8 cellular contexts compared by ENCODE assay signal in the genomic region with DNA sequence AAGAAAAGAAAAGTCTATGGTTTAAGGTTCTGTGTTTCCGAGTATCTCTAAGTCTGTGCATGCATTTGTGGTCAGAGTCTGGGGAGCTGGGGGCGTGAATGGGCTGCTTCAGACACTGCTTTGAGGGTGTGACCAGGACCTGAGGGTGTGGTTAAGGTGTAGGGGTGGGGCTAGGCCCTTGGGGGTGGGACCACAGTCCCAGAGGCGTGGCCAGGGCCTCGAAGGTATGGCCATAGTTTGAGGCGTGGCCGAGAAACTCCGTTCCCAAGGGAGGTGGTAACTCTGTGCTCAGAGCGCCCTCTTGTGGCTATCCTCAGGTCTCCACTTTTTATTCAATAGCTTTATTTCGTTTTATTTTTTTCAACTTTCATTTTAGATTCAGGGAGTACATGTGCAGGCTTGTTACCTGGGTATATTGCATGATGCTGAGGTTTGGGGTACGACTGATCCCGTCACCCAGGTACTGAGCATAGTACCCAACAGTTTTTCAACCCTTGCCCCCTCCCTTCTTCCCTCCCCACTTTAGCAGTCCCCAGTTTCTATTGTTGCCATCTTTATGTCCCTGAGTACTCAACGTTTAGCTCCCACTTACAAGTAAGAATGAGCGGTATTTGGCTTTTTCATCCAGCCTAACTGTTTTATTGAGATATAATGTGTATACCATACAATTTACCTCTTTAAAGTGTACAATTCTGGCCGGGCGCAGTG. TPM values are rescaled to one million over a fixed set of nuclear protein-coding genes. Genes with fewer than 3 reads are reported as not detected.
DNase-seq lines count a peak whose midpoint lies in the region; TF ChIP-seq lines count a peak whose summit lies in the region.

No MANE protein-coding gene starts in this region.

- H3K27ac ChIP-seq in MM.1S (ENCODE audit: low read length) (peak overlapping the region; percentile 10; the same call in 1 of the 2 replicates), suprapubic skin (no peak overlapping the region)

- peak overlapping the region; percentile 37; the same call in 1 of the 2 replicates for H3K4me3 ChIP-seq in MM.1S (ENCODE audit: low read length)
- H3K4me3 ChIP-seq in suprapubic skin = no peak overlapping the region

- no peaks in the 10 kb centered on the region for H3K9me3 ChIP-seq in MM.1S (replicated peaks; ENCODE audit: insufficient read depth, low read length)
- H3K9me3 ChIP-seq in suprapubic skin = no peaks in the 10 kb centered on the region

- H3K4me1 Mint-ChIP-seq in activated T-helper 2 cell treated with anti-CD3 and anti-CD28 coated beads, Interferon-gamma antibody, Interleukin-2, Interleukin-4, amounts not matched to agents 10 μg/mL and 5 μg/mL and 100 μg/mL, durations not matched to agents 14 hours and 24 hours and 36 hours (ENCODE audit: low read depth) = peaks cover 27% of the 10 kb centered on the region

- TF ChIP-seq POLR2A in Raji (IDR thresholded peaks at IDR 0.05; ENCODE audit: insufficient read depth, low read depth, low read length) (0 out of 2 replicates have a peak, but pooled peaks have one; percentile 13), suprapubic skin (IDR thresholded peaks at IDR 0.05) (no peak)

- H3K9me3 Mint-ChIP-seq in activated T-helper 2 cell treated with anti-CD3 and anti-CD28 coated beads, Interferon-gamma antibody, Interleukin-2, Interleukin-4, amounts not matched to agents 10 μg/mL and 5 μg/mL and 100 μg/mL, durations not matched to agents 14 hours and 24 hours and 36 hours = no peaks in the 10 kb centered on the region

- peaks cover 8% of the 10 kb centered on the region; the same call in 1 of the 2 replicates for H3F3A ChIP-seq in MM.1S (ENCODE audit: insufficient read depth, low read length)

- H3K27me3 ChIP-seq in MM.1S (replicated peaks; ENCODE audit: insufficient read depth, low read length) (peaks cover 10% of the 10 kb centered on the region), suprapubic skin (no peaks in the 10 kb centered on the region)

- peak overlapping the region; percentile 0 for H3K4me3 Mint-ChIP-seq in activated T-helper 2 cell treated with anti-CD3 and anti-CD28 coated beads, Interferon-gamma antibody, Interleukin-2, Interleukin-4, amounts not matched to agents 10 μg/mL and 5 μg/mL and 100 μg/mL, durations not matched to agents 14 hours and 24 hours and 36 hours (ENCODE audit: low read depth)

- DNase-seq in G401 (ENCODE audit: low spot score) (peak; percentile 66), HCEC 1CT (peak; percentile 89), MM.1S (peak; percentile 98), fibroblast of the conjunctiva (ENCODE audit: low read depth) (peak; percentile 90), non-pigmented ciliary epithelial cell (ENCODE audit: low read depth) (peak; percentile 81), suprapubic skin (ENCODE audit: low spot score in 2 of 2) (peak; percentile 96 to 97)
- DNase-seq in activated T-helper 2 cell treated with anti-CD3 and anti-CD28 coated beads, Interferon-gamma antibody, Interleukin-2, Interleukin-4, amounts not matched to agents 10 μg/mL and 5 μg/mL and 100 μg/mL, durations not matched to agents 14 hours and 24 hours and 36 hours (ENCODE audit: low spot score) = peak; percentile 95

- H3K4me1 ChIP-seq in MM.1S (ENCODE audit: low read length) = peaks cover 10% of the 10 kb centered on the region; the same call in 1 of the 2 replicates
- H3K4me1 ChIP-seq in suprapubic skin = peaks cover 26% of the 10 kb centered on the region

- 17% methylated on average over 15 of the region's 15 CpGs for WGBS in suprapubic skin

- TF ChIP-seq EP300 in suprapubic skin (IDR thresholded peaks at IDR 0.05) = no peak

- H3K36me3 Mint-ChIP-seq in activated T-helper 2 cell treated with anti-CD3 and anti-CD28 coated beads, Interferon-gamma antibody, Interleukin-2, Interleukin-4, amounts not matched to agents 10 μg/mL and 5 μg/mL and 100 μg/mL, durations not matched to agents 14 hours and 24 hours and 36 hours (ENCODE audit: low read depth) = no peaks in the 10 kb centered on the region

- no peaks in the 10 kb centered on the region for H4K20me1 ChIP-seq in MM.1S (ENCODE audit: insufficient read depth, low read length)

- no peaks in the 10 kb centered on the region for H3K27me3 Mint-ChIP-seq in activated T-helper 2 cell treated with anti-CD3 and anti-CD28 coated beads, Interferon-gamma antibody, Interleukin-2, Interleukin-4, amounts not matched to agents 10 μg/mL and 5 μg/mL and 100 μg/mL, durations not matched to agents 14 hours and 24 hours and 36 hours (ENCODE audit: low read depth)

- no peaks in the 10 kb centered on the region for H3K36me3 ChIP-seq in MM.1S (replicated peaks; ENCODE audit: insufficient read depth, low read length)
- H3K36me3 ChIP-seq in suprapubic skin = no peaks in the 10 kb centered on the region

- no peaks in the 10 kb centered on the region for H3K9me2 ChIP-seq in MM.1S (replicated peaks; ENCODE audit: insufficient read depth, low read length)

- in situ Hi-C loops in G401 (cut with HindIII; ENCODE audit: low sequenced_read_pairs) = no loop called here

- no peaks in the 10 kb centered on the region for H3K79me2 ChIP-seq in MM.1S (ENCODE audit: low read length)

- intact Hi-C loops in activated T-helper 2 cell treated with anti-CD3 and anti-CD28 coated beads, Interferon-gamma antibody, Interleukin-2, Interleukin-4, amounts not matched to agents 10 μg/mL and 5 μg/mL and 100 μg/mL, durations not matched to agents 14 hours and 24 hours and 36 hours (cut with micrococcal nuclease) = loop anchor here (1.0 kb wide), 5 partner anchors 17 to 116 kb away; no protein-coding TSS in a partner anchor

- peak; percentile 71 for TF ChIP-seq CTCF in MM.1S (IDR thresholded peaks at IDR 0.05; ENCODE audit: low read length)
- TF ChIP-seq CTCF in suprapubic skin (IDR thresholded peaks at IDR 0.05) = peak; percentile 68 to 93

- H3K9ac ChIP-seq in MM.1S (ENCODE audit: low read length) = no peak overlapping the region; the same call in 1 of the 2 replicates

- H3K4me2 ChIP-seq in MM.1S (ENCODE audit: low read depth, low read length) = peak overlapping the region; percentile 75; the same call in 1 of the 2 replicates

- H3K27ac Mint-ChIP-seq in activated T-helper 2 cell treated with anti-CD3 and anti-CD28 coated beads, Interferon-gamma antibody, Interleukin-2, Interleukin-4, amounts not matched to agents 10 μg/mL and 5 μg/mL and 100 μg/mL, durations not matched to agents 14 hours and 24 hours and 36 hours = peak overlapping the region; percentile 5

- H2AFZ ChIP-seq in MM.1S (ENCODE audit: low read length) = peak overlapping the region; percentile 82; the same call in 1 of the 2 replicates

RNA-seq across cellular contexts. Expression of gene CBLC, which starts 7.0 kb away (rescaled TPM):
- not detected in 2 replicates for total RNA-seq in G401 (2014; rRNA removed; shearing (Covaris generic))
- not detected in 2 replicates for total RNA-seq in activated T-helper 2 cell treated with anti-CD3 and anti-CD28 coated beads, Interferon-gamma antibody, Interleukin-2, Interleukin-4, amounts not matched to agents 10 μg/mL and 5 μg/mL and 100 μg/mL, durations not matched to agents 14 hours and 24 hours and 36 hours
- total RNA-seq in suprapubic skin = 10 to 100 TPM; 60.4 to 94.4 (median 65.7) TPM

RNA-seq across cellular contexts. Expression of gene BCL3, which starts 22.2 kb away (rescaled TPM):
- 6.6 and 9.1 TPM in 2 replicates for total RNA-seq in G401 (2014; rRNA removed; shearing (Covaris generic))
- 83.5 and 85.2 TPM in 2 replicates for total RNA-seq in activated T-helper 2 cell treated with anti-CD3 and anti-CD28 coated beads, Interferon-gamma antibody, Interleukin-2, Interleukin-4, amounts not matched to agents 10 μg/mL and 5 μg/mL and 100 μg/mL, durations not matched to agents 14 hours and 24 hours and 36 hours
- 10 to 100 TPM; 13.9 to 29.1 (median 17.9) TPM for total RNA-seq in suprapubic skin

RNA-seq across cellular contexts. Expression of gene BCAM, which starts 38.2 kb away (rescaled TPM):
- total RNA-seq in G401 (2014; rRNA removed; shearing (Covaris generic)) = 28.5 and 28.9 TPM in 2 replicates
- not detected in 2 replicates for total RNA-seq in activated T-helper 2 cell treated with anti-CD3 and anti-CD28 coated beads, Interferon-gamma antibody, Interleukin-2, Interleukin-4, amounts not matched to agents 10 μg/mL and 5 μg/mL and 100 μg/mL, durations not matched to agents 14 hours and 24 hours and 36 hours
- total RNA-seq in suprapubic skin = 10 to 100 TPM; 27.4 to 67.5 (median 50.8) TPM

Comparison
In these comparisons a context has a peak if more than half of its experiments do, and no peak if none do; other contexts are left out.
1. RNA of gene CBLC, which starts 7.0 kb away (total RNA-seq): 60.4 to 94.4 TPM in suprapubic skin; not detected in G401 and not detected in activated T-helper 2 cell treated with anti-CD3 and anti-CD28 coated beads, Interferon-gamma antibody, Interleukin-2, Interleukin-4, amounts not matched to agents 10 μg/mL and 5 μg/mL and 100 μg/mL, durations not matched to agents 14 hours and 24 hours and 36 hours; every median in the first group is over 10 times any median in the second.
2. RNA of gene BCAM, which starts 38.2 kb away (total RNA-seq): 27.4 to 67.5 TPM in suprapubic skin and 28.5 to 28.9 TPM in G401; not detected in activated T-helper 2 cell treated with anti-CD3 and anti-CD28 coated beads, Interferon-gamma antibody, Interleukin-2, Interleukin-4, amounts not matched to agents 10 μg/mL and 5 μg/mL and 100 μg/mL, durations not matched to agents 14 hours and 24 hours and 36 hours; every median in the first group is over 10 times any median in the second.
3. Peak in every context shown above with its lines, with median percentiles within 50 percentile points of each other: DNase-seq.